In the genomic region with DNA sequence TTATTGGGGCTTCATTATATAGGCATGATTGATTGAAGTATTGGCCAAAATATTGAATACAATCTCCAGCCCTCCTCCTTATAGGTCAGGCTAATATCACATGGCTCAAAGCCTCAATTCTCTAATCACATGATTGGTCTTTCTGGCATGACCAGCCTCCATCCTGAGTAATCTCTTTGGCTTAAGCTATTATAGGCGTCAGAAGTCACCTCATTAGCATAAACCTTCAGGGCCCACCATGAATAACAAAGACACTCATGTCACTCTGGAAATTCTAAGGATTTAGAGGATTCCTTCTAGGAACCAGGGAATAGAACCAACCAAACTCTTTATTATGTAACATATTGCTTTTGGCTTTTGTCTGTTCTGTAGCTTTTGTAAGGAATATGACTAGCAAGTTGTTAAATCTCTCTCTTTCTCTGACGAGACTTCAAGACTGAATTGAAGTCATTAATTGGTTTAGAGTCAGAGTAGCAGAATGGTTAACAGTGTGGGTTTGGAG, we compare ENCODE assay signal across 24 cellular contexts.
"Had no signal": no experiment of that assay in that cellular context is flagged by ENCODE, and none has a peak within 500 bp of the region (broad histone marks: within the 10 kb centered on the region; RNA-seq: fewer than 3 reads in every experiment).

No MANE protein-coding gene starts in this region.

- H3K9me3 ChIP-seq: left ventricle myocardium inferior, lower lobe of right lung, prostate gland, testis, upper lobe of right lung, vagina had no signal

- H3K4me3 ChIP-seq: dorsolateral prefrontal cortex, heart right ventricle, left ventricle myocardium inferior, lower lobe of right lung, prostate gland, testis, tibial nerve, upper lobe of right lung, vagina had no signal

- DNase-seq: cortex of kidney; dorsolateral prefrontal cortex; effector CD8-positive, alpha-beta T cell; heart right ventricle; kidney; left cardiac atrium; left ventricle myocardium inferior; lower lobe of right lung; midbrain; retina; stimulated activated CD4-positive, alpha-beta T cell treated with anti-CD3 and anti-CD28 coated beads, Interleukin-2, amount 100 ng/mL, for 24 hours; stimulated activated CD4-positive, alpha-beta T cell treated with anti-CD3 and anti-CD28 coated beads, Interleukin-4, amount 100 ng/mL, for 4 hours; stimulated activated naive B cell treated with anti-CD40 and anti-IgM and Interleukin-4, amounts not matched to agents 10 μg/mL and 1 μg/mL and 100 μg/mL, for 72 hours; stimulated activated naive CD8-positive, alpha-beta T cell treated with anti-CD3 and anti-CD28 coated beads, Interleukin-15, amount 100 ng/mL, for 72 hours; testis; upper lobe of right lung had no signal

- H3K27me3 ChIP-seq: dorsolateral prefrontal cortex, heart right ventricle, testis, tibial nerve, upper lobe of right lung, vagina had no signal

- FAIRE-seq: frontal cortex, kidney had no signal

- H3K27me3 Mint-ChIP-seq: memory B cell; stimulated activated naive B cell treated with anti-CD40 and anti-IgM and Interleukin-4, amounts not matched to agents 10 μg/mL and 1 μg/mL and 100 μg/mL, for 72 hours; stimulated activated naive CD8-positive, alpha-beta T cell treated with anti-CD3 and anti-CD28 coated beads, Interleukin-15, amount 100 ng/mL, for 72 hours had no signal

- H3K4me3 Mint-ChIP-seq: memory B cell; nephron; stimulated activated naive B cell treated with anti-CD40 and anti-IgM and Interleukin-4, amounts not matched to agents 10 μg/mL and 1 μg/mL and 100 μg/mL, for 72 hours; stimulated activated naive CD8-positive, alpha-beta T cell treated with anti-CD3 and anti-CD28 coated beads, Interleukin-15, amount 100 ng/mL, for 72 hours had no signal

- ATAC-seq: heart right ventricle; left cardiac atrium; lower lobe of right lung; sciatic nerve; stimulated activated naive CD8-positive, alpha-beta T cell treated with anti-CD3 and anti-CD28 coated beads, Interleukin-15, amount 100 ng/mL, for 72 hours; upper lobe of right lung had no signal

- H3K36me3 Mint-ChIP-seq: memory B cell; stimulated activated naive B cell treated with anti-CD40 and anti-IgM and Interleukin-4, amounts not matched to agents 10 μg/mL and 1 μg/mL and 100 μg/mL, for 72 hours had no signal

- H3K4me1 ChIP-seq: heart right ventricle, left ventricle myocardium inferior, lower lobe of right lung, parathyroid adenoma, prostate gland, testis, tibial nerve, upper lobe of right lung, vagina had no signal

- H3K27ac ChIP-seq: dorsolateral prefrontal cortex, heart right ventricle, left ventricle myocardium inferior, lower lobe of right lung, parathyroid adenoma, prostate gland, testis, tibial nerve, upper lobe of right lung, vagina had no signal

- H3K4me1 Mint-ChIP-seq: memory B cell; stimulated activated naive B cell treated with anti-CD40 and anti-IgM and Interleukin-4, amounts not matched to agents 10 μg/mL and 1 μg/mL and 100 μg/mL, for 72 hours; stimulated activated naive CD8-positive, alpha-beta T cell treated with anti-CD3 and anti-CD28 coated beads, Interleukin-15, amount 100 ng/mL, for 72 hours had no signal

- H3K36me3 ChIP-seq: heart right ventricle, left ventricle myocardium inferior, lower lobe of right lung, prostate gland, tibial nerve, upper lobe of right lung, vagina had no signal

- H3K27ac Mint-ChIP-seq: memory B cell; nephron; stimulated activated naive B cell treated with anti-CD40 and anti-IgM and Interleukin-4, amounts not matched to agents 10 μg/mL and 1 μg/mL and 100 μg/mL, for 72 hours; stimulated activated naive CD8-positive, alpha-beta T cell treated with anti-CD3 and anti-CD28 coated beads, Interleukin-15, amount 100 ng/mL, for 72 hours had no signal

- H3K79me2 ChIP-seq: parathyroid adenoma had no signal

- H2AFZ ChIP-seq: parathyroid adenoma had no signal

- H3K9ac ChIP-seq: parathyroid adenoma had no signal

- H3K9me3 Mint-ChIP-seq: memory B cell; stimulated activated naive CD8-positive, alpha-beta T cell treated with anti-CD3 and anti-CD28 coated beads, Interleukin-15, amount 100 ng/mL, for 72 hours had no signal
